ENCODE assay signal across 22 cellular contexts in the genomic region with DNA sequence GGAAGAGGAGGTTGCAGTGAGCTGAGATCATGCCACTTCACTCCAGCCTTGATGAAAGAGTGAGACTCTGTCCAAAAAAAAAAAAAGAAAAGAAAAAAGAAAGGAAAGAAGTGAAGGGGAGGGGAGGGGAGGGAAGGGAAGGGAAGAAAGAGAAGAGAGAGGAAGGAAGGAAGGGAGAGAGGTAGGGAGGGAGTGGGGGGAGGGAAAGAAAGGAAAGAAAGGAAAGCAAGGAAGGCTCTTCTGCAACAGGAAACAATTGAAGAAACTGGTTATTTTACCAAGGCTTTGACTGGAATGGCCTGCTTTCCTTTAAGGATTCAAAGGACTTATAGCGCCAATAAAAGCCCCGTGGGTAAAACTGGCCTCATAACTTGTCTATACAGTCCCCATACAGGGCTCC.
DNase-seq lines count a peak whose midpoint lies in the region; ATAC-seq and TF ChIP-seq lines count a peak whose summit lies in the region.
"Had no signal": no experiment of that assay in that cellular context is flagged by ENCODE, and none has a peak within 500 bp of the region (broad histone marks: within the 10 kb centered on the region; RNA-seq: fewer than 3 reads in every experiment).

No MANE protein-coding gene starts in this region.

- H3K36me3 ChIP-seq in GM23338 (ENCODE audit: insufficient read depth) (peaks cover 12% of the 10 kb centered on the region; the same call in 1 of the 2 replicates), osteoblast (ENCODE audit: insufficient read depth, low read length) (peaks cover 8% of the 10 kb centered on the region)

- peaks cover 28% of the 10 kb centered on the region for H3K4me1 Mint-ChIP-seq in activated naive CD4-positive, alpha-beta T cell treated with anti-CD3 and anti-CD28 coated beads, Interleukin-2, amount 10 ng/mL, durations not matched to agents 7 days and 5 days
- peaks cover 16% of the 10 kb centered on the region for H3K4me1 Mint-ChIP-seq in activated naive CD4-positive, alpha-beta T cell treated with anti-CD3 and anti-CD28 coated beads for 36 hours (ENCODE audit: low read depth)
- H3K4me1 Mint-ChIP-seq in GM23338 = peaks cover 38% of the 10 kb centered on the region
- H3K4me1 Mint-ChIP-seq in dendritic cell treated with granulocyte-macrophage colony-stimulating factor and Interleukin-4, amounts not matched to agents 40 ng/mL and 50 ng/mL, for 4 days (ENCODE audit: low read depth) = peaks cover 93% of the 10 kb centered on the region

- H2AFZ ChIP-seq in GM23338 = no peak overlapping the region
- no peak overlapping the region for H2AFZ ChIP-seq in osteoblast (ENCODE audit: low read length)

- no peaks in the 10 kb centered on the region for H3K9me2 ChIP-seq in GM23338 (ENCODE audit: insufficient read depth)

- no peaks in the 10 kb centered on the region for H3F3A ChIP-seq in GM23338 (replicated peaks; ENCODE audit: low read depth)

- H3K4me1 ChIP-seq in GM23338 (ENCODE audit: insufficient read depth) (peaks cover 23% of the 10 kb centered on the region), osteoblast (ENCODE audit: insufficient read depth, low read length) (peaks cover 18% of the 10 kb centered on the region)

- no peak for DNase-seq in activated naive CD4-positive, alpha-beta T cell treated with anti-CD3 and anti-CD28 coated beads, Interleukin-2, amount 10 ng/mL, durations not matched to agents 7 days and 5 days
- no peak for DNase-seq in activated naive CD4-positive, alpha-beta T cell treated with anti-CD3 and anti-CD28 coated beads for 36 hours
- DNase-seq in GM23338 (ENCODE audit: low spot score) (no peak), osteoblast (ENCODE audit: insufficient read length, low spot score, missing footprints) (peak; percentile 19), AML-193 (lab: John Stamatoyannopoulos, UW) (no peak), GM20000 (ENCODE audit: low spot score) (no peak)
- DNase-seq: CD4-positive, CD25-positive, alpha-beta regulatory T cell; CD8-positive, alpha-beta memory T cell; COR-L47; DMS 273 treated with DMSO at 0.1 percent for 48 hours; DMS53; DND-41; EL; GOT3; KG1 had no signal

- peak overlapping the region; percentile 45 for H3K27ac Mint-ChIP-seq in activated naive CD4-positive, alpha-beta T cell treated with anti-CD3 and anti-CD28 coated beads, Interleukin-2, amount 10 ng/mL, durations not matched to agents 7 days and 5 days
- H3K27ac Mint-ChIP-seq in activated naive CD4-positive, alpha-beta T cell treated with anti-CD3 and anti-CD28 coated beads for 36 hours = no peak overlapping the region
- no peak overlapping the region for H3K27ac Mint-ChIP-seq in GM23338
- peak overlapping the region; percentile 94 for H3K27ac Mint-ChIP-seq in dendritic cell treated with granulocyte-macrophage colony-stimulating factor and Interleukin-4, amounts not matched to agents 40 ng/mL and 50 ng/mL, for 4 days
- H3K27ac Mint-ChIP-seq: B cell had no signal

- no peaks in the 10 kb centered on the region for H3K9me3 ChIP-seq in osteoblast (ENCODE audit: low read depth, low read length)
- H3K9me3 ChIP-seq: A549; BLaER1 treated with 17β-estradiol and CSF1 and Interleukin-3, amounts not matched to agents 10 nM and 100 nM had no signal

- ATAC-seq in GM23338 (no peak), HG02642 (IDR thresholded peaks at IDR 0.05; ENCODE audit: poor library complexity, unreplicated experiment) (no peak)
- ATAC-seq: A549, HCT116 had no signal

- intact Hi-C loops in activated naive CD4-positive, alpha-beta T cell treated with anti-CD3 and anti-CD28 coated beads for 36 hours (cut with micrococcal nuclease) = no loop called here
- intact Hi-C loops in dendritic cell treated with granulocyte-macrophage colony-stimulating factor and Interleukin-4, amounts not matched to agents 40 ng/mL and 50 ng/mL, for 4 days (cut with micrococcal nuclease) = no loop called here

- H3K4me2 ChIP-seq in GM23338 (0 out of 2 replicates have a peak overlapping the region, but pooled peaks have one; percentile 27), osteoblast (ENCODE audit: insufficient read depth, low read length) (no peak overlapping the region)
- H3K4me2 ChIP-seq: A549 had no signal

- TF ChIP-seq CTCF in GM23338 (conservative IDR thresholded peaks at IDR 0.05; ENCODE audit: low read depth in 2 of 2) = no peak
- TF ChIP-seq CTCF in osteoblast (IDR thresholded peaks at IDR 0.05; ENCODE audit: extremely low read depth, low read depth, low read length) = no peak
- TF ChIP-seq CTCF in GM20000 (IDR thresholded peaks at IDR 0.05; ENCODE audit: extremely low read depth, missing control alignments) = no peak

- no peak overlapping the region for H3K4me3 ChIP-seq in GM23338
- H3K4me3 ChIP-seq in osteoblast (ENCODE audit: insufficient read depth, low read length) = no peak overlapping the region
- H3K4me3 ChIP-seq: A549; BLaER1 treated with 17β-estradiol and CSF1 and Interleukin-3, amounts not matched to agents 10 nM and 100 nM had no signal

- H3K9me3 Mint-ChIP-seq in activated naive CD4-positive, alpha-beta T cell treated with anti-CD3 and anti-CD28 coated beads, Interleukin-2, amount 10 ng/mL, durations not matched to agents 7 days and 5 days = peaks cover 2% of the 10 kb centered on the region
- H3K9me3 Mint-ChIP-seq in activated naive CD4-positive, alpha-beta T cell treated with anti-CD3 and anti-CD28 coated beads for 36 hours = no peaks in the 10 kb centered on the region
- H3K9me3 Mint-ChIP-seq in GM23338 = peaks cover 16% of the 10 kb centered on the region
- no peaks in the 10 kb centered on the region for H3K9me3 Mint-ChIP-seq in dendritic cell treated with granulocyte-macrophage colony-stimulating factor and Interleukin-4, amounts not matched to agents 40 ng/mL and 50 ng/mL, for 4 days
- H3K9me3 Mint-ChIP-seq: CD8-positive, alpha-beta memory T cell had no signal

- H3K4me3 Mint-ChIP-seq in activated naive CD4-positive, alpha-beta T cell treated with anti-CD3 and anti-CD28 coated beads, Interleukin-2, amount 10 ng/mL, durations not matched to agents 7 days and 5 days = no peak overlapping the region
- H3K4me3 Mint-ChIP-seq in activated naive CD4-positive, alpha-beta T cell treated with anti-CD3 and anti-CD28 coated beads for 36 hours = no peak overlapping the region
- H3K4me3 Mint-ChIP-seq in GM23338 = no peak overlapping the region
- no peak overlapping the region for H3K4me3 Mint-ChIP-seq in dendritic cell treated with granulocyte-macrophage colony-stimulating factor and Interleukin-4, amounts not matched to agents 40 ng/mL and 50 ng/mL, for 4 days
- H3K4me3 Mint-ChIP-seq: B cell; CD8-positive, alpha-beta memory T cell had no signal

- H3K79me2 ChIP-seq in GM23338 (replicated peaks; ENCODE audit: insufficient read depth) (peaks cover 63% of the 10 kb centered on the region), osteoblast (ENCODE audit: insufficient read depth, low read length) (peaks cover 47% of the 10 kb centered on the region)

- CTCF ChIA-PET in activated naive CD4-positive, alpha-beta T cell treated with anti-CD3 and anti-CD28 coated beads, Interleukin-2, amount 10 ng/mL, durations not matched to agents 7 days and 5 days (lab: Charles Lee) = no interaction called here
- CTCF ChIA-PET in activated naive CD4-positive, alpha-beta T cell treated with anti-CD3 and anti-CD28 coated beads for 36 hours (lab: Charles Lee) = interaction anchor here (1.5 kb wide), 1 partner anchor 30 kb away, joined by 4 read pairs; no protein-coding TSS in a partner anchor

- H3K27me3 ChIP-seq in GM23338 (ENCODE audit: insufficient read depth) (no peaks in the 10 kb centered on the region), osteoblast (ENCODE audit: insufficient read depth, low read length) (no peaks in the 10 kb centered on the region)
- H3K27me3 ChIP-seq: BLaER1 treated with 17β-estradiol and CSF1 and Interleukin-3, amounts not matched to agents 10 nM and 100 nM had no signal

- H3K27ac ChIP-seq in GM23338 (ENCODE audit: low read depth) (0 out of 2 replicates have a peak overlapping the region, but pooled peaks have one; percentile 14), osteoblast (ENCODE audit: low read depth, low read length) (no peak overlapping the region)
- H3K27ac ChIP-seq: 22Rv1 had no signal

- H4K20me1 ChIP-seq in GM23338 (replicated peaks; ENCODE audit: insufficient read depth) = peaks cover 7% of the 10 kb centered on the region; the same call in 1 of the 2 replicates
- H4K20me1 ChIP-seq in osteoblast (ENCODE audit: insufficient read depth, low read length) = peaks cover 12% of the 10 kb centered on the region

- H3K27me3 Mint-ChIP-seq in activated naive CD4-positive, alpha-beta T cell treated with anti-CD3 and anti-CD28 coated beads, Interleukin-2, amount 10 ng/mL, durations not matched to agents 7 days and 5 days = no peaks in the 10 kb centered on the region
- H3K27me3 Mint-ChIP-seq in activated naive CD4-positive, alpha-beta T cell treated with anti-CD3 and anti-CD28 coated beads for 36 hours (ENCODE audit: low read depth) = no peaks in the 10 kb centered on the region
- H3K27me3 Mint-ChIP-seq in GM23338 (ENCODE audit: insufficient read depth, low read depth, poor library complexity) = peaks cover 5% of the 10 kb centered on the region
- H3K27me3 Mint-ChIP-seq in dendritic cell treated with granulocyte-macrophage colony-stimulating factor and Interleukin-4, amounts not matched to agents 40 ng/mL and 50 ng/mL, for 4 days = no peaks in the 10 kb centered on the region
- H3K27me3 Mint-ChIP-seq: B cell; CD4-positive, CD25-positive, alpha-beta regulatory T cell had no signal

- peaks cover 14% of the 10 kb centered on the region for H3K36me3 Mint-ChIP-seq in activated naive CD4-positive, alpha-beta T cell treated with anti-CD3 and anti-CD28 coated beads, Interleukin-2, amount 10 ng/mL, durations not matched to agents 7 days and 5 days
- H3K36me3 Mint-ChIP-seq in activated naive CD4-positive, alpha-beta T cell treated with anti-CD3 and anti-CD28 coated beads for 36 hours (ENCODE audit: low read depth) = peaks cover 10% of the 10 kb centered on the region
- H3K36me3 Mint-ChIP-seq in GM23338 (ENCODE audit: low read depth) = peaks cover 51% of the 10 kb centered on the region
- peaks cover 64% of the 10 kb centered on the region for H3K36me3 Mint-ChIP-seq in dendritic cell treated with granulocyte-macrophage colony-stimulating factor and Interleukin-4, amounts not matched to agents 40 ng/mL and 50 ng/mL, for 4 days (ENCODE audit: low read depth)

TF ChIP-seq in GM23338, 12 proteins besides CTCF, POLR2A, EP300 and RAD21 (continues in another document):
- TF ChIP-seq NANOG (IDR thresholded peaks at IDR 0.05; ENCODE audit: borderline replicate concordance) (no peak), ZNF114 (CRISPR knock-in tag; IDR thresholded peaks at IDR 0.05) (no peak), ZNF331 (CRISPR knock-in tag; IDR thresholded peaks at IDR 0.05; ENCODE audit: low read depth) (no peak), EZH2phosphoT487 (IDR thresholded peaks at IDR 0.05; ENCODE audit: unreplicated experiment) (no peak)

Comparison
In these comparisons a context has a peak if more than half of its experiments do, and no peak if none do; other contexts are left out.
1. H3K27ac Mint-ChIP-seq: peak in activated naive CD4-positive, alpha-beta T cell treated with anti-CD3 and anti-CD28 coated beads, Interleukin-2, amount 10 ng/mL, durations not matched to agents 7 days and 5 days (single experiment) and dendritic cell treated with granulocyte-macrophage colony-stimulating factor and Interleukin-4, amounts not matched to agents 40 ng/mL and 50 ng/mL, for 4 days (single experiment); none in activated naive CD4-positive, alpha-beta T cell treated with anti-CD3 and anti-CD28 coated beads for 36 hours (single experiment) and GM23338 (single experiment).